Comparison of ENCODE assay signal across 8 cellular contexts in the genomic region with DNA sequence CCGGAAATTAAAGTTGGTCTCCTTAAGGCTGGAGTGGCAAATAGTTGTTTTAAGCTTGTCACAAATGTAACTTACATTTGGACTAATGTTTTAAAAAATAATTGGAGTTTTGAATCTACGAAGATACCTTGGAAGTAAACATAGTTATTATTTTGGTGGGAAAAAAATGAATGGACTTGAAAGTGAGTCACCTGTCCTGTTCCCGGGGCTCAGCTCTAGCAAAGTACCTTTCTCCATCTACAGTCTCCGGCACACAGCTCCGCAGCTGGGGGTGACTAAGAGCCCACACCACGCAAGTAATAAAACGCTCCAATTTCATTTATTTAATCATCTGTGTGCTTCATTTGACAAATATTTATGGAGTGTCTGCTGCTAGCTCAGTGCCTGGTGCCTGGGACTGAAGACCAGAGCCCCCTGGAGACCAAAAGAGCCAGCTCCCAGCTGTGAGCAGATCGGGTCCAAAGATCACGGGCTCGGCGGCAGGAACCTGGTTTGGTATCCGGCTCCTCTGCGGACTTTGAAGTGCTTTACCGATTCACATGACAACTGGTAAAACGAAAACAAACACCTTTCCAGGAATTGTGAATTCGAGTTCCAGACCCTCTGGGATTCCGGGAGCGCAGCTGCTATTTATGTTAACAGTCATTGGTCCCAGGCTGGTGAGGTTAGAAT.
A peak's percentile ranks its signal among the peaks of the same experiment; 100 is the strongest.
DNase-seq lines count a peak whose midpoint lies in the region; ATAC-seq and TF ChIP-seq lines count a peak whose summit lies in the region.

No MANE protein-coding gene starts in this region.

- peak overlapping the region; percentile 56 to 69 for H3K9ac ChIP-seq in mucosa of rectum (ENCODE audit: low read depth in 1 of 2, low read length in 2 of 2)

- peak; percentile 81 for TF ChIP-seq CTCF in RWPE2 (IDR thresholded peaks at IDR 0.05; ENCODE audit: poor library complexity, severe bottlenecking)

- ATAC-seq in RWPE2 (ENCODE audit: low read depth) (peak; percentile 64), HG03025 (IDR thresholded peaks at IDR 0.05; ENCODE audit: low FRiP score, unreplicated experiment) (no peak)

- H3K4me3 ChIP-seq in RWPE2 (ENCODE audit: severe bottlenecking), result peak overlapping the region; percentile 87
- H3K4me3 ChIP-seq in mucosa of rectum (ENCODE audit: low read length in 2 of 2), result peak overlapping the region; percentile 56 to 73

- H3K27ac ChIP-seq in RWPE2 (ENCODE audit: poor library complexity, severe bottlenecking), result peak overlapping the region; percentile 94
- H3K27ac ChIP-seq in mucosa of rectum (ENCODE audit: low read depth in 2 of 2, low read length in 2 of 2), result peak overlapping the region; percentile 75 to 79

- H3K9me3 ChIP-seq in RWPE2 (ENCODE audit: severe bottlenecking) (no peaks in the 10 kb centered on the region), mucosa of rectum (ENCODE audit: control insufficient read depth in 2 of 2, low read length in 2 of 2) (no peaks in the 10 kb centered on the region)

- H3K4me1 ChIP-seq in RWPE2 (ENCODE audit: insufficient read depth, poor library complexity, severe bottlenecking) (peaks cover 29% of the 10 kb centered on the region), mucosa of rectum (ENCODE audit: control insufficient read depth in 2 of 2, insufficient read depth in 2 of 2, low read length in 2 of 2) (peaks cover 22 to 38% of the 10 kb centered on the region in 2 donors)

- DNase-seq in CD1c-positive myeloid dendritic cell (ENCODE audit: extremely low spot score) (peak; percentile 20), HS-27A (ENCODE audit: low read depth) (peak; percentile 27), RWPE2 (ENCODE audit: low spot score) (peak; percentile 85), dedifferentiated amniotic fluid mesenchymal stem cell (ENCODE audit: extremely low spot score) (peak; percentile 43), MV-4-11 (lab: John Stamatoyannopoulos, UW) (no peak), inferior parietal cortex (ENCODE audit: extremely low spot score) (no peak)

- H3K36me3 ChIP-seq in RWPE2 (ENCODE audit: low read depth), result peaks cover 15% of the 10 kb centered on the region
- H3K36me3 ChIP-seq in mucosa of rectum (ENCODE audit: control insufficient read depth in 2 of 2, insufficient read depth in 2 of 2, low read length in 2 of 2), result no peaks in the 10 kb centered on the region

- H3K27me3 ChIP-seq in RWPE2 (ENCODE audit: insufficient read depth, poor library complexity, severe bottlenecking) (no peaks in the 10 kb centered on the region), mucosa of rectum (ENCODE audit: control insufficient read depth in 2 of 2, insufficient read depth in 2 of 2, low read length in 2 of 2) (peaks cover 35 to 39% of the 10 kb centered on the region in 2 donors)

Comparison
In these comparisons a context has a peak if more than half of its experiments do, and no peak if none do; other contexts are left out.
1. DNase-seq: peak in CD1c-positive myeloid dendritic cell (single experiment), HS-27A (single experiment), RWPE2 (single experiment) and dedifferentiated amniotic fluid mesenchymal stem cell (single experiment); none in MV-4-11 (single experiment) and inferior parietal cortex (single experiment).